Comparison of ENCODE assay signal across 9 cellular contexts in the genomic region with DNA sequence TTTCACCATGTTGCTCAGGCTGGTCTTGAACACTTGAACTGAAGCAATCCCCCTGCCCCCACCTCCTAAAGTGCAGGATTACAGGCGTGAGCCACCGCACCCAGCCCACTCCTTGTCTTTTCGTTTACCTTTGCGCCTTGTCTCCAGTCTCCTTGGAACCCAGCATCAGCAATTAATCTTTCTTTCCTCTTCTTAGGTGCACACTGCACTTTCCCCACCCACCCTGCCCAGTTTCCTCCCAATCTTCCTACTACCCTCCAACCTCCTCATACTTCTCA. TPM values are rescaled to one million over a fixed set of nuclear protein-coding genes. Genes with fewer than 3 reads are reported as not detected.
DNase-seq lines count a peak whose midpoint lies in the region; ATAC-seq, FAIRE-seq and TF ChIP-seq lines count a peak whose summit lies in the region.
"Had no signal": no experiment of that assay in that cellular context is flagged by ENCODE, and none has a peak within 500 bp of the region (broad histone marks: within the 10 kb centered on the region; RNA-seq: fewer than 3 reads in every experiment).

No MANE protein-coding gene starts in this region.

- FAIRE-seq in pancreas (lab: Jason Lieb, UNC), result no peak

- POLR2A ChIA-PET in PC-3 (lab: Charles Lee; ENCODE audit: unreplicated experiment), result interaction anchor here (0.6 kb wide), 2 partner anchors 42 to 140 kb away, joined by 3 to 4 read pairs; a partner anchor contains a TSS

- H3K36me3 ChIP-seq in ES-I3 (ENCODE audit: insufficient read depth, low read length), result peaks cover 6% of the 10 kb centered on the region; the same call in 1 of the 2 replicates
- H3K36me3 ChIP-seq in PC-3 (ENCODE audit: low read depth, low read length), result peaks cover 4% of the 10 kb centered on the region; the same call in 1 of the 2 replicates
- peaks cover 0 to 20% (median 4%) of the 10 kb centered on the region in 3 donors for H3K36me3 ChIP-seq in esophagus squamous epithelium
- no peaks in the 10 kb centered on the region for H3K36me3 ChIP-seq in pancreas

- peak overlapping the region; percentile 65; the same call in 1 of the 2 replicates for H2AFZ ChIP-seq in PC-3 (ENCODE audit: low read length)

- TF ChIP-seq POLR2A in esophagus squamous epithelium (IDR thresholded peaks at IDR 0.05), result no peak

- peak overlapping the region; percentile 96 for H3K4me2 ChIP-seq in PC-3 (ENCODE audit: low read length)

- BruUV-seq in PC-3 (replicated peaks; lab: Mats Ljungman, UMichigan), result no TSS peak

- peaks cover 14% of the 10 kb centered on the region; the same call in 1 of the 2 replicates for H4K20me1 ChIP-seq in PC-3 (ENCODE audit: low read length)

- H3F3A ChIP-seq in PC-3 (ENCODE audit: low read length, unreplicated experiment), result no peaks in the 10 kb centered on the region

- H3K79me2 ChIP-seq in PC-3 (ENCODE audit: low read length), result peaks cover 40% of the 10 kb centered on the region

- WGBS in esophagus squamous epithelium, 2 donors, result 30 to 46% methylated on average over 4 of the region's 4 CpGs
- WGBS in pancreas, 2 donors, result 56 to 63% methylated on average over 4 of the region's 4 CpGs

- CTCF ChIA-PET in PC-3 (lab: Charles Lee), result interaction anchor here (0.5 kb wide), 1 partner anchor 80 kb away, joined by 4 read pairs; no protein-coding TSS in a partner anchor

- H3K9ac ChIP-seq in ES-I3 (ENCODE audit: low read depth, low read length) (peak overlapping the region; percentile 94; the same call in 1 of the 2 replicates), PC-3 (ENCODE audit: low read length) (peak overlapping the region; percentile 93)

- no peaks in the 10 kb centered on the region for H3K9me3 ChIP-seq in ES-I3 (ENCODE audit: control insufficient read depth, insufficient read depth, low read length)
- H3K9me3 ChIP-seq in PC-3 (ENCODE audit: low read length), result no peaks in the 10 kb centered on the region
- no peaks in the 10 kb centered on the region for H3K9me3 ChIP-seq in esophagus squamous epithelium
- no peaks in the 10 kb centered on the region for H3K9me3 ChIP-seq in pancreas

- TF ChIP-seq CTCF in PC-3 (conservative IDR thresholded peaks at IDR 0.05; ENCODE audit: low read depth, low read length) (no peak), esophagus squamous epithelium (IDR thresholded peaks at IDR 0.05) (no peak), pancreas (IDR thresholded peaks at IDR 0.05) (no peak)

- H3K27me3 ChIP-seq in PC-3 (ENCODE audit: low read length) (no peaks in the 10 kb centered on the region), esophagus squamous epithelium (peaks cover 0 to 60% (median 4%) of the 10 kb centered on the region in 4 donors), pancreas (no peaks in the 10 kb centered on the region)

- ATAC-seq in PC-3 (no peak), pancreas (no peak)

- H3K9me2 ChIP-seq in PC-3 (replicated peaks; ENCODE audit: low read length), result no peaks in the 10 kb centered on the region

- no peak for DNase-seq in PC-3
- DNase-seq in esophagus squamous epithelium (lab: John Stamatoyannopoulos, UW), result no peak
- DNase-seq in pancreas, result no peak
- DNase-seq in DMS79 (lab: John Stamatoyannopoulos, UW), result no peak
- DNase-seq in middle frontal gyrus (ENCODE audit: extremely low spot score, low spot score), result no peak
- no peak for DNase-seq in islet precursor cell
- DNase-seq: activated CD4-positive, alpha-beta T cell treated with anti-CD3 and anti-CD28 coated beads, Interleukin-2, amount 50 U/mL, for 4 hours; GF-D8 had no signal

- intact Hi-C loops in PC-3 (cut with micrococcal nuclease), result loop anchor here (2.0 to 5.0 kb wide), 2 partner anchors 17 to 219 kb away; a partner anchor contains a TSS
- intact Hi-C loops in esophagus squamous epithelium (cut with DNase I), result no loop called here
- intact Hi-C loops in pancreas (cut with DNase I), result loop anchor here in 1 of 3 donors (10.0 kb wide), 1 partner anchor 51 kb away; a partner anchor contains a TSS

- H3K27ac ChIP-seq in PC-3 (ENCODE audit: low read length) (peak overlapping the region; percentile 93), esophagus squamous epithelium (peak overlapping the region; percentile 84 to 99 (median 95)), pancreas (peak overlapping the region in 3 of 4 donors; percentile 97 to 99 (median 99))

- H3K4me1 ChIP-seq in ES-I3 (ENCODE audit: insufficient read depth, low read length), result peaks cover 13% of the 10 kb centered on the region; the same call in 1 of the 2 replicates
- peaks cover 27% of the 10 kb centered on the region for H3K4me1 ChIP-seq in PC-3 (ENCODE audit: insufficient read depth, low read length)
- H3K4me1 ChIP-seq in esophagus squamous epithelium, result peaks cover 19 to 65% (median 23%) of the 10 kb centered on the region in 3 donors
- H3K4me1 ChIP-seq in pancreas, result peaks cover 0 to 8% (median 6%) of the 10 kb centered on the region in 3 donors

- H3K4me3 ChIP-seq in PC-3 (ENCODE audit: low read length) (peak overlapping the region; percentile 97), esophagus squamous epithelium (peak overlapping the region in 3 of 4 donors; percentile 58 to 84 (median 74)), pancreas (peak overlapping the region in 2 of 4 donors; percentile 68 to 81)

RNA-seq across cellular contexts. Expression of a gene that starts 1.5 kb away (rescaled TPM):
- 147 and 180 TPM in 2 replicates for total RNA-seq in PC-3 (2014; rRNA removed)
- total RNA-seq in esophagus squamous epithelium, result 100 to 1,000 TPM; 172 to 411 (median 208) TPM
- total RNA-seq in pancreas, result 10 to 100 TPM; 49.1 to 89.7 (median 62.7) TPM
- polyA plus RNA-seq in pancreas, result 10 to 100 TPM; 55.7 to 69.1 TPM

RNA-seq across cellular contexts. Expression of a gene that starts 11.7 kb away (rescaled TPM):
- 60.5 and 67.5 TPM in 2 replicates for total RNA-seq in PC-3 (2014; rRNA removed)
- total RNA-seq in esophagus squamous epithelium, result 10 to 100 TPM; 14.9 to 21.8 (median 16.6) TPM
- total RNA-seq in pancreas, result 10 to 100 TPM; 11.7 to 27.1 (median 19.5) TPM
- 10 to 100 TPM; 14.1 to 41.1 TPM for polyA plus RNA-seq in pancreas

RNA-seq across cellular contexts. Expression of a gene that starts 12.2 kb away (rescaled TPM):
- total RNA-seq in PC-3 (2014; rRNA removed) (52.4 and 68.5 TPM in 2 replicates), esophagus squamous epithelium (10 to 100 TPM; 42.0 to 52.1 (median 47.8) TPM), pancreas (10 to 100 TPM; 42.0 to 75.2 (median 53.8) TPM)
- 10 to 100 TPM; 47.4 to 67.9 TPM for polyA plus RNA-seq in pancreas

RNA-seq across cellular contexts. Expression of a gene that starts 17.8 kb away (rescaled TPM):
- total RNA-seq in PC-3 (2014; rRNA removed), result 0.29 TPM in 1 of 2 replicates, not detected in the other
- 10 to 100 TPM in 1 of 4 donors, 1 to 10 TPM in 2, under 1 TPM in 1; 0.83 to 21.7 (median 2.5) TPM for total RNA-seq in esophagus squamous epithelium
- total RNA-seq in pancreas, result under 1 TPM; 0.16 to 0.95 (median 0.37) TPM
- polyA plus RNA-seq in pancreas, result 1 to 10 TPM; 1.0 to 1.8 TPM

RNA-seq across cellular contexts. Expression of a gene that starts 21.5 kb away (rescaled TPM):
- 88.2 and 103 TPM in 2 replicates for total RNA-seq in PC-3 (2014; rRNA removed)
- total RNA-seq in esophagus squamous epithelium, result 100 to 1,000 TPM; 172 to 384 (median 197) TPM
- 100 to 1,000 TPM; 231 to 346 (median 294) TPM for total RNA-seq in pancreas
- 100 to 1,000 TPM; 520 to 639 TPM for polyA plus RNA-seq in pancreas
